In genomic region chr5:177520271-177520670, GRCh38 we compare ENCODE assay signal across 14 cellular contexts. TPM values are rescaled to one million over a fixed set of nuclear protein-coding genes. Genes with fewer than 3 reads are reported as not detected.
DNase-seq lines count a peak whose midpoint lies in the region; ATAC-seq and TF ChIP-seq lines count a peak whose summit lies in the region.
"Had no signal": no experiment of that assay in that cellular context is flagged by ENCODE, and none has a peak within 500 bp of the region (broad histone marks: within the 10 kb centered on the region; RNA-seq: fewer than 3 reads in every experiment).

No MANE protein-coding gene starts in this region.

- peaks cover 12% of the 10 kb centered on the region; the same call in 1 of the 2 replicates for H3K4me1 ChIP-seq in Caco-2

- H3K9me3 Mint-ChIP-seq in CD14-positive monocyte: no peaks in the 10 kb centered on the region
- H3K9me3 Mint-ChIP-seq in Caco-2 (ENCODE audit: unreplicated experiment): no peaks in the 10 kb centered on the region
- H3K9me3 Mint-ChIP-seq in activated naive CD8-positive, alpha-beta T cell treated with anti-CD3 and anti-CD28 coated beads for 36 hours: no peaks in the 10 kb centered on the region
- no peaks in the 10 kb centered on the region for H3K9me3 Mint-ChIP-seq in neural crest cell

- H3K27ac Mint-ChIP-seq in CD14-positive monocyte (no peak overlapping the region), Caco-2 (ENCODE audit: unreplicated experiment) (peak overlapping the region; percentile 76), neural crest cell (ENCODE audit: unreplicated experiment) (peak overlapping the region; percentile 86)
- H3K27ac Mint-ChIP-seq in activated naive CD8-positive, alpha-beta T cell treated with anti-CD3 and anti-CD28 coated beads for 36 hours: peak overlapping the region; percentile 73

- intact Hi-C loops in CD14-positive monocyte (cut with micrococcal nuclease) (no loop called here), Caco-2 (cut with micrococcal nuclease; ENCODE audit: unreplicated experiment) (no loop called here)

- no peaks in the 10 kb centered on the region for H3K27me3 ChIP-seq in Caco-2 (replicated peaks; ENCODE audit: control insufficient read depth, insufficient read depth, low read length)

- POLR2A ChIA-PET in Caco-2 (lab: Charles Lee): interaction anchor here (0.5 kb wide), 1 partner anchor 69 kb away, joined by 4 read pairs; no protein-coding TSS in a partner anchor

- in situ Hi-C loops in GM13977 (cut with MboI; ENCODE audit: low pct_unique_long_range_greater_than_20kb, low sequenced_read_pairs, unreplicated experiment): no loop called here

- H3K36me3 Mint-ChIP-seq in CD14-positive monocyte: peaks cover 55 to 61% of the 10 kb centered on the region in 2 donors
- peaks cover 72% of the 10 kb centered on the region for H3K36me3 Mint-ChIP-seq in Caco-2 (ENCODE audit: insufficient read depth, unreplicated experiment)
- H3K36me3 Mint-ChIP-seq in activated naive CD8-positive, alpha-beta T cell treated with anti-CD3 and anti-CD28 coated beads for 36 hours: peaks cover 20% of the 10 kb centered on the region
- peaks cover 10% of the 10 kb centered on the region for H3K36me3 Mint-ChIP-seq in neural crest cell (ENCODE audit: low read depth)

- ATAC-seq in HG03521 (IDR thresholded peaks at IDR 0.05; ENCODE audit: unreplicated experiment): no peak
- ATAC-seq: GM12878 had no signal

- H3K27me3 Mint-ChIP-seq in CD14-positive monocyte (ENCODE audit: low read depth in 3 of 3) (peaks cover 0 to 2% (median 0%) of the 10 kb centered on the region in 3 donors), Caco-2 (ENCODE audit: insufficient read depth, unreplicated experiment) (no peaks in the 10 kb centered on the region), neural crest cell (ENCODE audit: low read depth) (peaks cover 2% of the 10 kb centered on the region)
- H3K27me3 Mint-ChIP-seq in activated naive CD8-positive, alpha-beta T cell treated with anti-CD3 and anti-CD28 coated beads for 36 hours: no peaks in the 10 kb centered on the region

- H3K4me3 Mint-ChIP-seq in CD14-positive monocyte (no peak overlapping the region), Caco-2 (ENCODE audit: unreplicated experiment) (no peak overlapping the region), neural crest cell (peak overlapping the region; percentile 53)
- H3K4me3 Mint-ChIP-seq in activated naive CD8-positive, alpha-beta T cell treated with anti-CD3 and anti-CD28 coated beads for 36 hours: no peak overlapping the region

- CTCF ChIA-PET in Caco-2 (lab: Charles Lee): no interaction called here

- peak; percentile 30 for DNase-seq in CD14-positive monocyte (ENCODE audit: low spot score)
- no peak for DNase-seq in Caco-2
- DNase-seq in activated naive CD8-positive, alpha-beta T cell treated with anti-CD3 and anti-CD28 coated beads for 36 hours: no peak
- no peak for DNase-seq in neural crest cell (ENCODE audit: low read depth, low spot score)
- no peak for DNase-seq in HPDE6-E6E7 (ENCODE audit: extremely low spot score)
- DNase-seq in GM13977 (ENCODE audit: low spot score): no peak
- DNase-seq: effector CD4-positive, alpha-beta T cell; kidney glomerular epithelial cell; NCI-H187; NCI-H510A treated with DMSO at 0.1 percent for 48 hours; SK-N-SH; stimulated activated CD4-positive, alpha-beta T cell treated with anti-CD3 and anti-CD28 coated beads, Interleukin-1b, Interleukin-23, amount 100 ng/mL, for 48 hours had no signal

- TF ChIP-seq CTCF in CD14-positive monocyte (IDR thresholded peaks at IDR 0.05) (no peak), Caco-2 (IDR thresholded peaks at IDR 0.05; ENCODE audit: insufficient read depth in 1 of 2, low read depth in 1 of 2, low read length in 1 of 2, severe bottlenecking in 1 of 2, unreplicated experiment in 1 of 2) (no peak), neural crest cell (conservative IDR thresholded peaks at IDR 0.05) (no peak), GM13977 (IDR thresholded peaks at IDR 0.05; ENCODE audit: extremely low read depth, insufficient read depth, missing control alignments) (no peak)

- H3K4me3 ChIP-seq in Caco-2 (ENCODE audit: low read depth, low read length): no peak overlapping the region
- H3K4me3 ChIP-seq: GM12878 had no signal

- no TSS peak for BruUV-seq in Caco-2 (replicated peaks; lab: Mats Ljungman, UMichigan)

- H3K36me3 ChIP-seq in Caco-2 (ENCODE audit: control insufficient read depth, insufficient read depth, low read length): peaks cover 8% of the 10 kb centered on the region

- H3K4me1 Mint-ChIP-seq in CD14-positive monocyte (peaks cover 18% of the 10 kb centered on the region), Caco-2 (ENCODE audit: low read depth, unreplicated experiment) (peaks cover 15% of the 10 kb centered on the region), neural crest cell (peaks cover 22% of the 10 kb centered on the region)
- peaks cover 35% of the 10 kb centered on the region for H3K4me1 Mint-ChIP-seq in activated naive CD8-positive, alpha-beta T cell treated with anti-CD3 and anti-CD28 coated beads for 36 hours

- H3K9me3 ChIP-seq in Caco-2: no peaks in the 10 kb centered on the region
- H3K9me3 ChIP-seq: SK-N-SH had no signal

RNA-seq across cellular contexts. Expression of gene DDX41, which starts 3.5 kb away (rescaled TPM):
- 10 to 100 TPM; 44.9 to 70.3 TPM for polyA plus RNA-seq in CD14-positive monocyte
- total RNA-seq in Caco-2 (2022): 116 and 137 TPM in 2 replicates
- total RNA-seq in activated naive CD8-positive, alpha-beta T cell treated with anti-CD3 and anti-CD28 coated beads for 36 hours: 100 to 1,000 TPM; 211 to 220 TPM
- total RNA-seq in neural crest cell: 125 and 130 TPM in 2 replicates

RNA-seq across cellular contexts. Expression of gene DOK3, which starts 10.6 kb away (rescaled TPM):
- 10 to 100 TPM; 62.8 to 98.3 TPM for polyA plus RNA-seq in CD14-positive monocyte
- total RNA-seq in Caco-2 (2022) (7.9 and 10.1 TPM in 2 replicates), neural crest cell (10.5 and 11.4 TPM in 2 replicates)
- 1 to 10 TPM; 8.2 to 8.6 TPM for total RNA-seq in activated naive CD8-positive, alpha-beta T cell treated with anti-CD3 and anti-CD28 coated beads for 36 hours

RNA-seq across cellular contexts. Expression of gene PDLIM7, which starts 22.9 kb away (rescaled TPM):
- polyA plus RNA-seq in CD14-positive monocyte: 10 to 100 TPM; 21.6 to 27.2 TPM
- total RNA-seq in Caco-2 (2022) (49.1 and 56.8 TPM in 2 replicates), neural crest cell (129 and 147 TPM in 2 replicates)
- total RNA-seq in activated naive CD8-positive, alpha-beta T cell treated with anti-CD3 and anti-CD28 coated beads for 36 hours: 10 to 100 TPM; 38.5 to 41.9 TPM

RNA-seq across cellular contexts. Expression of gene FAM193B, which starts 34.1 kb away (rescaled TPM):
- 1 to 10 TPM; 1.6 to 1.9 TPM for polyA plus RNA-seq in CD14-positive monocyte
- total RNA-seq in Caco-2 (2022) (72.9 and 82.7 TPM in 2 replicates), neural crest cell (96.3 and 98.4 TPM in 2 replicates)
- 10 to 100 TPM; 47.2 to 52.9 TPM for total RNA-seq in activated naive CD8-positive, alpha-beta T cell treated with anti-CD3 and anti-CD28 coated beads for 36 hours

RNA-seq across cellular contexts. Expression of gene DBN1, which starts 46.8 kb away (rescaled TPM):
- 1 to 10 TPM in 1 of 2 donors, under 1 TPM in 1; 0.71 to 1.6 TPM for polyA plus RNA-seq in CD14-positive monocyte
- total RNA-seq in Caco-2 (2022): 139 and 144 TPM in 2 replicates
- total RNA-seq in activated naive CD8-positive, alpha-beta T cell treated with anti-CD3 and anti-CD28 coated beads for 36 hours: 100 to 1,000 TPM; 100 to 106 TPM
- total RNA-seq in neural crest cell: 387 and 410 TPM in 2 replicates

Comparison
In these comparisons a context has a peak if more than half of its experiments do, and no peak if none do; other contexts are left out.
1. H3K27ac Mint-ChIP-seq: peak in Caco-2 (single experiment), activated naive CD8-positive, alpha-beta T cell treated with anti-CD3 and anti-CD28 coated beads for 36 hours (single experiment) and neural crest cell (single experiment); none in CD14-positive monocyte (0 of 7).